ENCODE assay signal across 31 cellular contexts in the genomic region with DNA sequence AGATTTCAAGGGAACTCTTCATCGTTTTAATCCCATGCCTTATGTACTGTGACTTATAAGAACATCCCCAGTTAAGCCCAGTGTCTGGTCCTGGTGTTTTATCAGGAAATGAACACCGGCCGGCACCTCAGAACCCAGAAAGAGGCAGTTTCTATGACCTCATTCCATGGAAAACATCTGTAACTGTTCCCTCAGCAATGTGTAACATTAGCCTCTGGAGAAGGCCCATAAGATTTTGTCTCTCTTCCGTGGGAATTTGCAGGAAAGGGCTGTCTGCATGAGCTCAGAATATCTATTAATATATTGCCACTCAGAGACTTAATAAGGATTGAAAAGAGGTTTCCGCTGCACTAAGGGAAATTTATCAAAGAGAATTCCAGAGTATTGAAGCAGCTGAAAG. TPM values are rescaled to one million over a fixed set of nuclear protein-coding genes. Genes with fewer than 3 reads are reported as not detected.
DNase-seq lines count a peak whose midpoint lies in the region; ATAC-seq, FAIRE-seq and TF ChIP-seq lines count a peak whose summit lies in the region.
"Had no signal": no experiment of that assay in that cellular context is flagged by ENCODE, and none has a peak within 500 bp of the region (broad histone marks: within the 10 kb centered on the region; RNA-seq: fewer than 3 reads in every experiment).

No MANE protein-coding gene starts in this region.

- no peak overlapping the region for H4K8ac ChIP-seq in mesenchymal stem cell (ENCODE audit: low read length)

- H3K9ac ChIP-seq in adipocyte (ENCODE audit: low read length): no peak overlapping the region
- peak overlapping the region; percentile 3 for H3K9ac ChIP-seq in mesenchymal stem cell (ENCODE audit: low read length)

- no peak overlapping the region for H3K14ac ChIP-seq in mesenchymal stem cell (ENCODE audit: low read length in 2 of 2)

- no peak overlapping the region for H3K23ac ChIP-seq in mesenchymal stem cell (ENCODE audit: low read length in 2 of 2)

- DNase-seq in A549 (ENCODE audit: low read depth in 1 of 2, low spot score in 1 of 2) (no peak), adipocyte (ENCODE audit: low read depth) (peak; percentile 57), fibroblast of gingiva (ENCODE audit: low read depth) (peak; percentile 29), mesenchymal stem cell (peak; percentile 65), DMS153 (lab: John Stamatoyannopoulos, UW) (no peak), D341Med (ENCODE audit: low spot score) (no peak)
- DNase-seq in activated T-cell treated with anti-CD3 and anti-CD28 coated beads, Interleukin-2, amount 50 U/mL, for 48 hours: no peak
- DNase-seq: 8988T; activated CD4-positive, alpha-beta T cell treated with anti-CD3 and anti-CD28 coated beads for 36 hours; activated CD8-positive, alpha-beta memory T cell treated with anti-CD3 and anti-CD28 coated beads, Interleukin-2, amount 50 U/mL, for 48 hours; activated CD8-positive, alpha-beta T cell treated with anti-CD3 and anti-CD28 coated beads for 36 hours; activated naive CD4-positive, alpha-beta T cell treated with anti-CD3 and anti-CD28 coated beads, Interleukin-2, amount 10 ng/mL, durations not matched to agents 7 days and 5 days; amygdala; CD4-positive, CD25-positive, alpha-beta regulatory T cell; cortex of kidney; effector memory CD4-positive, alpha-beta T cell; gastrocnemius medialis; H9; NCI-H1048; NCI-H1694; NCI-H774; ovary; Peyer's patch; SHP77; stimulated activated naive B cell treated with anti-CD40 and anti-IgM and Interleukin-4, amounts not matched to agents 10 μg/mL and 1 μg/mL and 100 μg/mL, for 72 hours; substantia nigra; upper lobe of left lung had no signal

- H3K4me1 ChIP-seq in A549 (peaks cover 16% of the 10 kb centered on the region), adipocyte (ENCODE audit: control insufficient read depth, insufficient read depth, low read length) (peaks cover 33% of the 10 kb centered on the region), mesenchymal stem cell (ENCODE audit: control insufficient read depth, insufficient read depth, low read depth, low read length) (peaks cover 2% of the 10 kb centered on the region)

- H3K9me3 ChIP-seq in A549 (no peaks in the 10 kb centered on the region), adipocyte (ENCODE audit: control insufficient read depth, low read length) (no peaks in the 10 kb centered on the region), mesenchymal stem cell (ENCODE audit: control insufficient read depth, low read length) (no peaks in the 10 kb centered on the region)
- H3K9me3 ChIP-seq: gastrocnemius medialis, ovary, Peyer's patch, upper lobe of left lung had no signal

- H3K79me1 ChIP-seq in mesenchymal stem cell (replicated peaks; ENCODE audit: low read length, poor library complexity, severe bottlenecking): no peaks in the 10 kb centered on the region

- TF ChIP-seq RAD21 in A549 (conservative IDR thresholded peaks at IDR 0.05 in 1 of 2, IDR thresholded peaks at IDR 0.05 in 1 of 2): no peak

- H3K18ac ChIP-seq in mesenchymal stem cell (ENCODE audit: low read depth in 1 of 2, low read length in 2 of 2): no peak overlapping the region

- H3K36me3 ChIP-seq in adipocyte (ENCODE audit: control insufficient read depth, insufficient read depth, low read length, severe bottlenecking) (no peaks in the 10 kb centered on the region), mesenchymal stem cell (ENCODE audit: control insufficient read depth in 1 of 2, insufficient read depth in 2 of 2, low read depth in 1 of 2, low read length in 2 of 2) (no peaks in the 10 kb centered on the region)
- H3K36me3 ChIP-seq: cardiac muscle cell, gastrocnemius medialis, ovary, Peyer's patch, upper lobe of left lung had no signal

- H2BK12ac ChIP-seq in mesenchymal stem cell (ENCODE audit: low read length in 2 of 2): no peak overlapping the region

- peak; percentile 74 for FAIRE-seq in A549 (lab: Jason Lieb, UNC)

- no peak for ATAC-seq in A549
- ATAC-seq in HG02763 (IDR thresholded peaks at IDR 0.05; ENCODE audit: unreplicated experiment): no peak
- ATAC-seq: activated CD4-positive, alpha-beta T cell treated with anti-CD3 and anti-CD28 coated beads for 36 hours; activated CD8-positive, alpha-beta T cell treated with anti-CD3 and anti-CD28 coated beads for 36 hours; activated T-helper 17 cell treated with anti-CD3 and anti-CD28 coated beads, Interleukin-2, amount 50 U/mL, for 72 hours; gastrocnemius medialis; stimulated activated naive B cell treated with anti-CD40 and anti-IgM and Interleukin-4, amounts not matched to agents 10 μg/mL and 1 μg/mL and 100 μg/mL, for 72 hours had no signal

- TF ChIP-seq CTCF in A549 (IDR thresholded peaks at IDR 0.05): no peak

- CTCF ChIA-PET in A549 (lab: Yijun Ruan, JAX): interaction anchor here (1.8 kb wide), 1 partner anchor 143 kb away, joined by 8 read pairs; no protein-coding TSS in a partner anchor

- H3K4me2 ChIP-seq in A549 (no peak overlapping the region), mesenchymal stem cell (ENCODE audit: low read length, poor library complexity, severe bottlenecking) (no peak overlapping the region)

- H3K27me3 ChIP-seq in adipocyte (replicated peaks; ENCODE audit: control insufficient read depth, insufficient read depth, low read length): peaks cover 28% of the 10 kb centered on the region
- peaks cover 0 to 43% of the 10 kb centered on the region in 2 experiments for H3K27me3 ChIP-seq in mesenchymal stem cell (ENCODE audit: control insufficient read depth in 1 of 2, insufficient read depth in 1 of 2, low read length in 2 of 2)
- H3K27me3 ChIP-seq: cardiac muscle cell, gastrocnemius medialis, ovary, Peyer's patch, upper lobe of left lung had no signal

- POLR2A ChIA-PET in A549 (lab: Yijun Ruan, JAX): no interaction called here

- WGBS in A549 (ENCODE audit: missing lambda C conversion rate): 75% methylated on average over 5 of the region's 5 CpGs
- 23% methylated on average over 3 of the region's 5 CpGs for WGBS in mesenchymal stem cell

- H3K4me3 ChIP-seq in A549 (no peak overlapping the region), adipocyte (ENCODE audit: low read length) (no peak overlapping the region), mesenchymal stem cell (ENCODE audit: insufficient read depth in 1 of 2, low read depth in 1 of 2, low read length in 2 of 2) (no peak overlapping the region)
- H3K4me3 ChIP-seq: cardiac muscle cell, gastrocnemius medialis, ovary, Peyer's patch, upper lobe of left lung had no signal

- H2BK5ac ChIP-seq in mesenchymal stem cell (ENCODE audit: low read depth, low read length, poor library complexity, severe bottlenecking): no peak overlapping the region

- H2AK5ac ChIP-seq in mesenchymal stem cell (ENCODE audit: low read length, severe bottlenecking): no peak overlapping the region

- H2BK15ac ChIP-seq in mesenchymal stem cell (ENCODE audit: low read depth, poor library complexity, severe bottlenecking): no peak overlapping the region

- H4K91ac ChIP-seq in mesenchymal stem cell (ENCODE audit: low read length): no peak overlapping the region

- no peak overlapping the region for H2AFZ ChIP-seq in mesenchymal stem cell (ENCODE audit: low read depth, low read length)

- H2BK120ac ChIP-seq in mesenchymal stem cell (ENCODE audit: low read depth, low read length): peak overlapping the region; percentile 49

- TF ChIP-seq EP300 in A549 (IDR thresholded peaks at IDR 0.05): no peak

- no peak overlapping the region for H3K4ac ChIP-seq in mesenchymal stem cell (ENCODE audit: low read depth in 1 of 2, low read length in 2 of 2)

- TF ChIP-seq POLR2A in A549 (IDR thresholded peaks at IDR 0.05; ENCODE audit: low read length): no peak

- H3K27ac ChIP-seq in A549 (no peak overlapping the region), mesenchymal stem cell (ENCODE audit: low read length, poor library complexity, severe bottlenecking) (no peak overlapping the region)
- H3K27ac ChIP-seq: cardiac muscle cell, epithelial cell of prostate, ovary, Peyer's patch had no signal

TF ChIP-seq in A549, 52 proteins besides CTCF, POLR2A, EP300 and RAD21:
- TF ChIP-seq ZNF302 (CRISPR knock-in tag; IDR thresholded peaks at IDR 0.05) (no peak), RNF2 (IDR thresholded peaks at IDR 0.05; ENCODE audit: borderline replicate concordance, low read depth) (no peak), HMGXB4 (CRISPR knock-in tag; IDR thresholded peaks at IDR 0.05; ENCODE audit: borderline replicate concordance) (no peak), FOSL2 (IDR thresholded peaks at IDR 0.05) (no peak), FOSL2 (CRISPR knock-in tag; IDR thresholded peaks at IDR 0.05) (no peak), BHLHE40 (IDR thresholded peaks at IDR 0.05; ENCODE audit: low read depth, low read length) (no peak)

RNA-seq across cellular contexts. Expression of gene TCEANC, which starts 3.1 kb away (rescaled TPM):
- polyA plus RNA-seq in A549 (2011; rRNA removed): 2.4 and 2.7 TPM in 2 replicates
- polyA plus RNA-seq in A549 (2012; cell fraction: cytosol; rRNA removed): 0.28 and 0.31 TPM in 2 replicates
- polyA plus RNA-seq in A549 (2012; cell fraction: nucleus; rRNA removed): 0.23 and 0.43 TPM in 2 replicates
- 0.62 to 0.96 TPM (median 0.81 TPM) in 3 replicates for polyA plus RNA-seq in A549 (2017; fragmentation: RNase III; extraction: RNeasy Plus Mini Kit Qiagen cat#74134 plus additional on column Dnase treatment)
- polyA minus RNA-seq in A549 (2011; rRNA and poly(A)+ RNA removed): 1.4 and 3.8 TPM in 2 replicates
- polyA plus RNA-seq in mesenchymal stem cell (2013, experiment 1 of 2): 0.86 TPM
- polyA plus RNA-seq in mesenchymal stem cell (2013, experiment 2 of 2): 0.79 TPM

RNA-seq across cellular contexts. Expression of gene RAB9A, which starts 39.1 kb away (rescaled TPM):
- polyA plus RNA-seq in A549 (2011; rRNA removed) (26.7 and 39.0 TPM in 2 replicates), A549 (2017; fragmentation: RNase III; extraction: RNeasy Plus Mini Kit Qiagen cat#74134 plus additional on column Dnase treatment) (26.0 to 26.8 TPM (median 26.8 TPM) in 3 replicates)
- 11.4 and 14.7 TPM in 2 replicates for polyA plus RNA-seq in A549 (2012; cell fraction: cytosol; rRNA removed)
- polyA plus RNA-seq in A549 (2012; cell fraction: nucleus; rRNA removed): 5.0 and 7.0 TPM in 2 replicates
- 7.5 and 7.8 TPM in 2 replicates for polyA minus RNA-seq in A549 (2011; rRNA and poly(A)+ RNA removed)
- 23.9 TPM for polyA plus RNA-seq in mesenchymal stem cell (2013, experiment 1 of 2)
- 25.8 TPM for polyA plus RNA-seq in mesenchymal stem cell (2013, experiment 2 of 2)

Comparison
In these comparisons a context has a peak if more than half of its experiments do, and no peak if none do; other contexts are left out.
1. DNase-seq: peak in adipocyte (single experiment), fibroblast of gingiva (single experiment) and mesenchymal stem cell (single experiment); none in A549 (0 of 2), DMS153 (single experiment), D341Med (single experiment) and activated T-cell treated with anti-CD3 and anti-CD28 coated beads, Interleukin-2, amount 50 U/mL, for 48 hours (0 of 2).